ENCODE assay signal across 27 cellular contexts in genomic region chr2:239773377-239774141, GRCh38.
DNase-seq lines count a peak whose midpoint lies in the region; ATAC-seq and TF ChIP-seq lines count a peak whose summit lies in the region.
"Had no signal": no experiment of that assay in that cellular context is flagged by ENCODE, and none has a peak within 500 bp of the region (broad histone marks: within the 10 kb centered on the region; RNA-seq: fewer than 3 reads in every experiment).

No MANE protein-coding gene starts in this region.

- H3K27ac Mint-ChIP-seq in endodermal cell (no peak overlapping the region), osteocyte (ENCODE audit: unreplicated experiment) (no peak overlapping the region)
- H3K27ac Mint-ChIP-seq in CD4-positive, alpha-beta T cell = no peak overlapping the region

- no peaks in the 10 kb centered on the region for H3K36me3 ChIP-seq in endodermal cell (ENCODE audit: control insufficient read depth, insufficient read depth, low read length)
- no peaks in the 10 kb centered on the region for H3K36me3 ChIP-seq in upper lobe of right lung
- H3K36me3 ChIP-seq: SJSA1 had no signal

- H3K4me1 Mint-ChIP-seq in endodermal cell (no peaks in the 10 kb centered on the region), osteocyte (ENCODE audit: unreplicated experiment) (no peaks in the 10 kb centered on the region)
- H3K4me1 Mint-ChIP-seq in CD4-positive, alpha-beta T cell (ENCODE audit: low read depth) = no peaks in the 10 kb centered on the region

- H3K9ac ChIP-seq in endodermal cell (ENCODE audit: extremely low read depth, low read length, poor library complexity, severe bottlenecking) = no peak overlapping the region

- peaks cover 17% of the 10 kb centered on the region for H3K9me3 Mint-ChIP-seq in endodermal cell
- peaks cover 13% of the 10 kb centered on the region for H3K9me3 Mint-ChIP-seq in osteocyte (ENCODE audit: unreplicated experiment)
- H3K9me3 Mint-ChIP-seq in CD4-positive, alpha-beta T cell = peaks cover 4% of the 10 kb centered on the region

- no peak for ATAC-seq in upper lobe of right lung
- ATAC-seq in CD4-positive, alpha-beta T cell (ENCODE audit: poor library complexity) = no peak
- ATAC-seq: GM12878, HCT116, Panc1 had no signal

- no peak overlapping the region for H3K27ac ChIP-seq in endodermal cell (ENCODE audit: low read depth, low read length)
- no peak overlapping the region for H3K27ac ChIP-seq in upper lobe of right lung
- no peak overlapping the region for H3K27ac ChIP-seq in CD4-positive, alpha-beta T cell (ENCODE audit: low read depth, low read length)
- H3K27ac ChIP-seq: SJSA1 had no signal

- POLR2A ChIA-PET in CD4-positive, alpha-beta T cell (lab: Charles Lee) = no interaction called here

- H3K4me3 ChIP-seq in endodermal cell (ENCODE audit: low read length) (no peak overlapping the region), upper lobe of right lung (no peak overlapping the region)
- H3K4me3 ChIP-seq: GM12878, SJSA1 had no signal

- peak; percentile 30 for DNase-seq in activated effector memory CD4-positive, alpha-beta T cell treated with anti-CD3 and anti-CD28 coated beads, Interleukin-2, amount 50 U/mL, for 16 hours
- no peak for DNase-seq in activated effector memory CD4-positive, alpha-beta T cell treated with Interleukin-2 at 50 U/mL for 16 hours
- DNase-seq in endodermal cell (peak; percentile 14), osteocyte (ENCODE audit: extremely low spot score, unreplicated experiment) (peak; percentile 76), upper lobe of right lung (peak; percentile 17), NCI-H1694 (lab: John Stamatoyannopoulos, UW) (no peak), SKM-1 treated with dmso at 0.1 percent for 144 hours (lab: John Stamatoyannopoulos, UW; ENCODE audit: unreplicated experiment) (no peak)
- DNase-seq in CD4-positive, alpha-beta T cell = no peak
- DNase-seq: 8988T; AML-193; DMS 273 treated with DMSO at 0.1 percent for 48 hours; DND-41; GOT3; MV-4-11; NCI-H1105 treated with DMSO at 0.1 percent for 48 hours; NCI-H2081; NCI-H2171; NCI-H345; NCI-H524; NCI-H774; NK-92 treated with Interleukin-12 subunit alpha and Interleukin-12 subunit beta, amount 100 ng/mL, for 24 hours had no signal

- H3K9me3 ChIP-seq in endodermal cell (ENCODE audit: control insufficient read depth, low read length) (peaks cover 7% of the 10 kb centered on the region), upper lobe of right lung (peaks cover 5% of the 10 kb centered on the region)
- H3K9me3 ChIP-seq in CD4-positive, alpha-beta T cell (ENCODE audit: control insufficient read depth, low read length) = peaks cover 8% of the 10 kb centered on the region
- H3K9me3 ChIP-seq: SJSA1 had no signal

- H3K27me3 Mint-ChIP-seq in endodermal cell (ENCODE audit: insufficient read depth) = peaks cover 8% of the 10 kb centered on the region
- H3K27me3 Mint-ChIP-seq in osteocyte (ENCODE audit: unreplicated experiment) = no peaks in the 10 kb centered on the region
- peaks cover 4% of the 10 kb centered on the region for H3K27me3 Mint-ChIP-seq in CD4-positive, alpha-beta T cell

- H3K36me3 Mint-ChIP-seq in endodermal cell (ENCODE audit: low read depth) (no peaks in the 10 kb centered on the region), osteocyte (ENCODE audit: unreplicated experiment) (peaks cover 3% of the 10 kb centered on the region)
- no peaks in the 10 kb centered on the region for H3K36me3 Mint-ChIP-seq in CD4-positive, alpha-beta T cell (ENCODE audit: low read depth)
- H3K36me3 Mint-ChIP-seq: IgD-negative memory B cell had no signal

- H3K4me1 ChIP-seq in endodermal cell (ENCODE audit: control insufficient read depth, insufficient read depth, low read length) = no peaks in the 10 kb centered on the region
- no peaks in the 10 kb centered on the region for H3K4me1 ChIP-seq in upper lobe of right lung
- H3K4me1 ChIP-seq: Caco-2 had no signal

- intact Hi-C loops in upper lobe of right lung (cut with DNase I) = no loop called here
- intact Hi-C loops in CD4-positive, alpha-beta T cell (cut with DNase I, micrococcal nuclease) = no loop called here

- WGBS in endodermal cell (ENCODE audit: insufficient coverage in 1 of 2, insufficient read length in 1 of 2), 2 experiments = 91% methylated on average over 14 of the region's 14 CpGs

- CTCF ChIA-PET in CD4-positive, alpha-beta T cell (lab: Charles Lee) = no interaction called here

- H3K27me3 ChIP-seq in endodermal cell (ENCODE audit: control insufficient read depth, insufficient read depth, low read length, poor library complexity, severe bottlenecking) (no peaks in the 10 kb centered on the region), upper lobe of right lung (no peaks in the 10 kb centered on the region)
- no peaks in the 10 kb centered on the region for H3K27me3 ChIP-seq in CD4-positive, alpha-beta T cell (ENCODE audit: control insufficient read depth, insufficient read depth, low read length)

- TF ChIP-seq CTCF in endodermal cell (conservative IDR thresholded peaks at IDR 0.05) (no peak), osteocyte (IDR thresholded peaks at IDR 0.05) (no peak), upper lobe of right lung (IDR thresholded peaks at IDR 0.05) (no peak)
- TF ChIP-seq CTCF in CD4-positive, alpha-beta T cell (IDR thresholded peaks at IDR 0.05) = no peak

- H3K4me3 Mint-ChIP-seq in endodermal cell = no peak overlapping the region
- H3K4me3 Mint-ChIP-seq in osteocyte (ENCODE audit: unreplicated experiment) = no peak overlapping the region
- H3K4me3 Mint-ChIP-seq in CD4-positive, alpha-beta T cell = no peak overlapping the region
- H3K4me3 Mint-ChIP-seq: IgD-negative memory B cell had no signal

Comparison
In these comparisons a context has a peak if more than half of its experiments do, and no peak if none do; other contexts are left out.
1. DNase-seq: peak in activated effector memory CD4-positive, alpha-beta T cell treated with anti-CD3 and anti-CD28 coated beads, Interleukin-2, amount 50 U/mL, for 16 hours (single experiment), endodermal cell (single experiment), osteocyte (single experiment) and upper lobe of right lung (single experiment); none in activated effector memory CD4-positive, alpha-beta T cell treated with Interleukin-2 at 50 U/mL for 16 hours (single experiment), NCI-H1694 (single experiment), CD4-positive, alpha-beta T cell (0 of 10) and SKM-1 treated with dmso at 0.1 percent for 144 hours (single experiment).